15 cellular contexts compared by ENCODE assay signal in genomic region chr3:43080726-43081568, GRCh38. TPM values are rescaled to one million over a fixed set of nuclear protein-coding genes. Genes with fewer than 3 reads are reported as not detected.
DNase-seq lines count a peak whose midpoint lies in the region; ATAC-seq and TF ChIP-seq lines count a peak whose summit lies in the region.
"Had no signal": no experiment of that assay in that cellular context is flagged by ENCODE, and none has a peak within 500 bp of the region (broad histone marks: within the 10 kb centered on the region; RNA-seq: fewer than 3 reads in every experiment).

No MANE protein-coding gene starts in this region.

- ATAC-seq in right cardiac atrium (no peak), left ventricle myocardium superior (no peak), T-helper 17 cell (no peak), GM18520 (IDR thresholded peaks at IDR 0.05; ENCODE audit: unreplicated experiment) (no peak)
- ATAC-seq: CD8-positive, alpha-beta T cell; GM23338 had no signal

- H3K9me3 ChIP-seq in right cardiac atrium (ENCODE audit: control insufficient read depth, low read length) (no peaks in the 10 kb centered on the region), T-helper 17 cell (ENCODE audit: control insufficient read depth, low read length, poor library complexity, severe bottlenecking) (no peaks in the 10 kb centered on the region)

- H3K4me1 ChIP-seq in right cardiac atrium (ENCODE audit: control insufficient read depth, insufficient read depth, low read length): no peaks in the 10 kb centered on the region
- H3K4me1 ChIP-seq: BLaER1 treated with 17β-estradiol and CSF1 and Interleukin-3, amounts not matched to agents 10 nM and 100 nM had no signal

- no peaks in the 10 kb centered on the region for H3K27me3 ChIP-seq in right cardiac atrium (ENCODE audit: control insufficient read depth, insufficient read depth)
- H3K27me3 ChIP-seq: BLaER1 treated with 17β-estradiol and CSF1 and Interleukin-3, amounts not matched to agents 10 nM and 100 nM had no signal

- peaks cover 18% of the 10 kb centered on the region for H3K36me3 Mint-ChIP-seq in chondrocyte (ENCODE audit: low read depth)
- peaks cover 24% of the 10 kb centered on the region for H3K36me3 Mint-ChIP-seq in osteocyte (ENCODE audit: unreplicated experiment)
- H3K36me3 Mint-ChIP-seq in T-helper 17 cell (ENCODE audit: low read depth): peaks cover 6% of the 10 kb centered on the region

- H3K9me3 Mint-ChIP-seq in chondrocyte (ENCODE audit: low read depth): no peaks in the 10 kb centered on the region
- no peaks in the 10 kb centered on the region for H3K9me3 Mint-ChIP-seq in osteocyte (ENCODE audit: unreplicated experiment)
- H3K9me3 Mint-ChIP-seq: CD8-positive, alpha-beta T cell had no signal

- no peak overlapping the region for H3K4me3 ChIP-seq in right cardiac atrium (ENCODE audit: low read length)
- H3K4me3 ChIP-seq: BLaER1 treated with 17β-estradiol and CSF1 and Interleukin-3, amounts not matched to agents 10 nM and 100 nM; GM23338 had no signal

- H3K27ac ChIP-seq in right cardiac atrium (ENCODE audit: low read length): no peak overlapping the region
- H3K27ac ChIP-seq: BLaER1 treated with 17β-estradiol and CSF1 and Interleukin-3, amounts not matched to agents 10 nM and 100 nM; HL-60 had no signal

- 96% methylated on average over 40 of the region's 40 CpGs for WGBS in right cardiac atrium

- DNase-seq in right cardiac atrium (peak in 2 of 3 donors; percentile 55 to 65), left ventricle myocardium superior (no peak), chondrocyte (ENCODE audit: low spot score) (peak; percentile 87), osteocyte (ENCODE audit: extremely low spot score, unreplicated experiment) (peak; percentile 78), T-helper 17 cell (no peak), GM03348 (ENCODE audit: low spot score) (no peak)
- DNase-seq: Calu3, DMS79 treated with DMSO at 0.1 percent for 48 hours, HCEC 1CT had no signal

- intact Hi-C loops in right cardiac atrium (cut with DNase I) (no loop called here), left ventricle myocardium superior (cut with micrococcal nuclease) (no loop called here)

- no peak overlapping the region for H3K27ac Mint-ChIP-seq in chondrocyte (ENCODE audit: unreplicated experiment)
- no peak overlapping the region for H3K27ac Mint-ChIP-seq in osteocyte (ENCODE audit: unreplicated experiment)
- no peak overlapping the region for H3K27ac Mint-ChIP-seq in T-helper 17 cell
- H3K27ac Mint-ChIP-seq: B cell; CD8-positive, alpha-beta T cell; GM23338 had no signal

- H3K27me3 Mint-ChIP-seq in chondrocyte (ENCODE audit: low read depth) (no peaks in the 10 kb centered on the region), osteocyte (ENCODE audit: unreplicated experiment) (no peaks in the 10 kb centered on the region), T-helper 17 cell (no peaks in the 10 kb centered on the region)
- H3K27me3 Mint-ChIP-seq: B cell had no signal

- H3K4me1 Mint-ChIP-seq in chondrocyte (ENCODE audit: low read depth): peaks cover 6% of the 10 kb centered on the region
- no peaks in the 10 kb centered on the region for H3K4me1 Mint-ChIP-seq in osteocyte (ENCODE audit: unreplicated experiment)
- H3K4me1 Mint-ChIP-seq in T-helper 17 cell: no peaks in the 10 kb centered on the region
- H3K4me1 Mint-ChIP-seq: B cell, GM23338 had no signal

- no peak for TF ChIP-seq CTCF in chondrocyte (IDR thresholded peaks at IDR 0.05)
- no peak for TF ChIP-seq CTCF in osteocyte (IDR thresholded peaks at IDR 0.05)

- H3K4me3 Mint-ChIP-seq in chondrocyte (ENCODE audit: unreplicated experiment) (no peak overlapping the region), osteocyte (ENCODE audit: unreplicated experiment) (no peak overlapping the region), T-helper 17 cell (no peak overlapping the region)
- H3K4me3 Mint-ChIP-seq: B cell; CD8-positive, alpha-beta T cell; GM23338 had no signal

RNA-seq across cellular contexts. Expression of gene POMGNT2, which starts 24.9 kb away (rescaled TPM):
- total RNA-seq in right cardiac atrium (10 to 100 TPM; 16.9 to 28.2 (median 25.0) TPM), left ventricle myocardium superior (20.7 TPM), chondrocyte (14.0 to 17.3 TPM (median 14.3 TPM) in 3 replicates), osteocyte (16.1 and 18.5 TPM in 2 replicates), T-helper 17 cell (1 to 10 TPM; 3.2 to 5.9 TPM)
- polyA plus RNA-seq in right cardiac atrium: 23.4 TPM

Comparison
In these comparisons a context has a peak if more than half of its experiments do, and no peak if none do; other contexts are left out.
1. DNase-seq: peak in right cardiac atrium (2 of 3), chondrocyte (single experiment) and osteocyte (single experiment); none in left ventricle myocardium superior (single experiment), T-helper 17 cell (0 of 3) and GM03348 (single experiment).